In genomic region chr3:120597445-120598049, GRCh38 we compare ENCODE assay signal across 8 cellular contexts. TPM values are rescaled to one million over a fixed set of nuclear protein-coding genes. Genes with fewer than 3 reads are reported as not detected.
DNase-seq lines count a peak whose midpoint lies in the region; ATAC-seq and TF ChIP-seq lines count a peak whose summit lies in the region.

No MANE protein-coding gene starts in this region.

- 30% methylated on average over 1 of the region's 1 CpG for WGBS in right cardiac atrium

- H3K27me3 ChIP-seq in GM06990 (replicated peaks; ENCODE audit: control insufficient read depth, insufficient read depth, low read length) (no peaks in the 10 kb centered on the region), right cardiac atrium (ENCODE audit: control insufficient read depth, insufficient read depth) (no peaks in the 10 kb centered on the region)

- intact Hi-C loops in right cardiac atrium (cut with DNase I) = no loop called here
- intact Hi-C loops in head of caudate nucleus (cut with DNase I) = no loop called here

- peak overlapping the region; percentile 69 for H3K4me3 ChIP-seq in GM06990 (replicated peaks; ENCODE audit: low read depth, low read length)
- H3K4me3 ChIP-seq in right cardiac atrium (ENCODE audit: low read length) = peak overlapping the region; percentile 97

- DNase-seq in GM06990 (ENCODE audit: extremely low read depth, insufficient read length) (peak; percentile 18), right cardiac atrium (no peak), RPMI8226 (no peak), head of caudate nucleus (no peak), NCI-H1436 (lab: John Stamatoyannopoulos, UW) (no peak)
- DNase-seq in stimulated activated naive CD4-positive, alpha-beta T cell treated with Interleukin-2 at 50 U/mL for 16 hours (lab: John Stamatoyannopoulos, UW) = no peak

- H3K36me3 ChIP-seq in GM06990 (ENCODE audit: control insufficient read depth, insufficient read depth, low read length) (peaks cover 8% of the 10 kb centered on the region), KOPT-K1 (ENCODE audit: insufficient read depth, low read length) (peaks cover 48% of the 10 kb centered on the region)

- ATAC-seq in GM21423 (IDR thresholded peaks at IDR 0.05; ENCODE audit: unreplicated experiment) (peak; percentile 41), right cardiac atrium (no peak)

- H3K9me3 ChIP-seq in KOPT-K1 (ENCODE audit: insufficient read depth, low read length, poor library complexity, severe bottlenecking) = no peaks in the 10 kb centered on the region
- H3K9me3 ChIP-seq in right cardiac atrium (ENCODE audit: control insufficient read depth, low read length) = no peaks in the 10 kb centered on the region

- peak overlapping the region; percentile 42 for H3K27ac ChIP-seq in KOPT-K1 (ENCODE audit: low read depth, low read length, poor library complexity, severe bottlenecking)
- no peak overlapping the region for H3K27ac ChIP-seq in right cardiac atrium (ENCODE audit: low read length)

- no peak for TF ChIP-seq CTCF in GM06990 (IDR thresholded peaks at IDR 0.05; ENCODE audit: insufficient read depth, low read length, poor library complexity, severe bottlenecking)

- peaks cover 2% of the 10 kb centered on the region for H3K4me1 ChIP-seq in right cardiac atrium (ENCODE audit: control insufficient read depth, insufficient read depth, low read length)

RNA-seq across cellular contexts. Expression of gene NDUFB4, which starts 1.4 kb away (rescaled TPM):
- 100 to 1,000 TPM; 286 to 426 (median 372) TPM for total RNA-seq in right cardiac atrium
- 667 TPM for polyA plus RNA-seq in right cardiac atrium
